In the genomic region with DNA sequence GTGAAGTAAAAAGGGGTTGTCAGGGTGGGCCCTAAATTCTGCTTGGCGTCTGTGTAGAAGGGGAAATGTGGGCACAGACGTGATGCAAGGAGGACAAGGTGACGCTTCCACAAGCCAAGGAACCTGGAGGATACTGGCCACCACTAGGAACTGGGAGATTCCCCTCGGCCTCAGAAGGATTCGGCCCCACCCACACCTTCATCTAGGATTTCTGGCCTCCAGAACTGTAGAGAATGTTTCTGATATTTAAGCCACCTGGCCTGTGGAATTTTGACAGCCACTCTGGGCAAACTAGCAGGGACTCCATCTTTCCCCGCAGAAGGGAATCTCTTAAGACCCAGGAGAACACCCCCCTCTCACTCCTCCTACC, we compare ENCODE assay signal across 9 cellular contexts. TPM values are rescaled to one million over a fixed set of nuclear protein-coding genes. Genes with fewer than 3 reads are reported as not detected.
DNase-seq lines count a peak whose midpoint lies in the region; ATAC-seq, FAIRE-seq and TF ChIP-seq lines count a peak whose summit lies in the region.
"Had no signal": no experiment of that assay in that cellular context is flagged by ENCODE, and none has a peak within 500 bp of the region (broad histone marks: within the 10 kb centered on the region; RNA-seq: fewer than 3 reads in every experiment).

No MANE protein-coding gene starts in this region.

- no peak for TF ChIP-seq RAD21 in K562 (CRISPR knock-in tag; conservative IDR thresholded peaks at IDR 0.05 in 1 of 2, IDR thresholded peaks at IDR 0.05 in 1 of 2)

- H3K4me2 ChIP-seq in K562 (ENCODE audit: insufficient read depth, low read length): peak overlapping the region; percentile 94

- H3K27me3 Mint-ChIP-seq in activated naive CD4-positive, alpha-beta T cell treated with anti-CD3 and anti-CD28 coated beads for 36 hours (ENCODE audit: low read depth): no peaks in the 10 kb centered on the region

- peaks cover 49% of the 10 kb centered on the region for H3K4me1 Mint-ChIP-seq in activated naive CD4-positive, alpha-beta T cell treated with anti-CD3 and anti-CD28 coated beads for 36 hours (ENCODE audit: low read depth)

- WGBS in K562 (ENCODE audit: insufficient coverage, low coverage, missing lambda C conversion rate): 21% methylated on average over 6 of the region's 6 CpGs
- WGBS in lung, 2 donors: 40 to 52% methylated on average over 6 of the region's 6 CpGs
- WGBS in upper lobe of left lung, 2 donors: 41 to 56% methylated on average over 6 of the region's 6 CpGs

- TF ChIP-seq CTCF in K562 (IDR thresholded peaks at IDR 0.05 in 2 of 3, conservative IDR thresholded peaks at IDR 0.05 in 1 of 3; ENCODE audit: insufficient read depth in 2 of 3, low read depth in 1 of 3, low read length in 3 of 3) (no peak), lung (IDR thresholded peaks at IDR 0.05; ENCODE audit: control extremely low read depth, extremely low read depth) (no peak), upper lobe of left lung (IDR thresholded peaks at IDR 0.05) (no peak)

- POLR2A ChIA-PET in K562 (lab: Yijun Ruan, JAX): interaction anchor here (0.5 to 1.3 kb wide), 5 partner anchors 8 to 95 kb away, joined by 3 to 6 read pairs (median 3); no protein-coding TSS in a partner anchor

- no peaks in the 10 kb centered on the region for H3K9me3 ChIP-seq in K562 (replicated peaks; ENCODE audit: control insufficient read depth, insufficient read depth, low read depth, low read length)
- no peaks in the 10 kb centered on the region for H3K9me3 ChIP-seq in lung (ENCODE audit: control insufficient read depth in 2 of 2, insufficient read depth in 1 of 2, low read length in 1 of 2)
- no peaks in the 10 kb centered on the region for H3K9me3 ChIP-seq in upper lobe of left lung

- peak overlapping the region; percentile 90 to 98 for H3K9ac ChIP-seq in K562 (ENCODE audit: insufficient read depth in 1 of 2, low read depth in 2 of 2, low read length in 2 of 2)

- H3K4me3 Mint-ChIP-seq in activated naive CD4-positive, alpha-beta T cell treated with anti-CD3 and anti-CD28 coated beads for 36 hours: peak overlapping the region; percentile 99

- peak overlapping the region; percentile 97 for H3K4me3 ChIP-seq in K562
- H3K4me3 ChIP-seq in lung: peak overlapping the region; percentile 81
- peak overlapping the region; percentile 77 to 97 (median 88) for H3K4me3 ChIP-seq in upper lobe of left lung

- H3K27ac ChIP-seq in K562 (ENCODE audit: extremely low read depth, low read depth, low read length): peak overlapping the region; percentile 98
- H3K27ac ChIP-seq in lung (ENCODE audit: low read depth in 1 of 2, low read length in 1 of 2): peak overlapping the region; percentile 13 to 96
- H3K27ac ChIP-seq in upper lobe of left lung: peak overlapping the region; percentile 98 to 99 (median 98)

- no peaks in the 10 kb centered on the region for H3K27me3 ChIP-seq in K562 (ENCODE audit: control insufficient read depth in 2 of 2, insufficient read depth in 2 of 2, low read length in 2 of 2)
- H3K27me3 ChIP-seq in lung (ENCODE audit: control insufficient read depth, insufficient read depth): no peaks in the 10 kb centered on the region
- H3K27me3 ChIP-seq in upper lobe of left lung: no peaks in the 10 kb centered on the region

- in situ Hi-C loops in K562 (cut with MboI): loop anchor here (5.0 to 10.0 kb wide), 3 partner anchors 37 to 162 kb away; no protein-coding TSS in a partner anchor

- H3K9me3 Mint-ChIP-seq in activated naive CD4-positive, alpha-beta T cell treated with anti-CD3 and anti-CD28 coated beads for 36 hours: no peaks in the 10 kb centered on the region

- TF ChIP-seq POLR2A in K562 (conservative IDR thresholded peaks at IDR 0.05) (no peak), upper lobe of left lung (IDR thresholded peaks at IDR 0.05) (no peak)

- BruUV-seq in K562 (replicated peaks; lab: Mats Ljungman, UMichigan): no TSS peak

- peaks cover 73% of the 10 kb centered on the region for H3K79me2 ChIP-seq in K562 (ENCODE audit: control insufficient read depth, insufficient read depth, low read length)

- H3K36me3 ChIP-seq in K562 (ENCODE audit: control insufficient read depth, insufficient read depth, low read length): peaks cover 57% of the 10 kb centered on the region; the same call in 2 of the 3 replicates
- peaks cover 3 to 36% of the 10 kb centered on the region in 2 donors for H3K36me3 ChIP-seq in lung (ENCODE audit: control insufficient read depth in 2 of 2, insufficient read depth in 2 of 2, low read length in 2 of 2)
- peaks cover 7 to 40% (median 31%) of the 10 kb centered on the region in 4 donors for H3K36me3 ChIP-seq in upper lobe of left lung

- DNase-seq in activated naive CD4-positive, alpha-beta T cell treated with anti-CD3 and anti-CD28 coated beads for 36 hours: no peak
- no peak for DNase-seq in activated naive CD4-positive, alpha-beta T cell treated with Interleukin-2 at 50 U/mL for 16 hours
- DNase-seq in K562 (ENCODE audit: extremely low read depth in 1 of 4, low spot score in 3 of 4) (no peak), lung (ENCODE audit: low spot score) (no peak), upper lobe of left lung (no peak), anterior cingulate cortex (lab: John Stamatoyannopoulos, UW) (no peak), amniotic stem cell (lab: John Stamatoyannopoulos, UW) (no peak)

- H3K36me3 Mint-ChIP-seq in activated naive CD4-positive, alpha-beta T cell treated with anti-CD3 and anti-CD28 coated beads for 36 hours (ENCODE audit: low read depth): peaks cover 35% of the 10 kb centered on the region

- H3K4me1 ChIP-seq in K562 (replicated peaks in 1 of 2; ENCODE audit: control insufficient read depth in 2 of 2, insufficient read depth in 2 of 2, low read length in 2 of 2): peaks cover 14 to 71% of the 10 kb centered on the region in 2 experiments
- peaks cover 10 to 13% of the 10 kb centered on the region in 2 donors for H3K4me1 ChIP-seq in lung (ENCODE audit: control insufficient read depth in 2 of 2, insufficient read depth in 2 of 2, low read length in 2 of 2)
- peaks cover 41 to 59% (median 42%) of the 10 kb centered on the region in 4 donors for H3K4me1 ChIP-seq in upper lobe of left lung

- no peak for TF ChIP-seq EP300 in K562 (IDR thresholded peaks at IDR 0.05; ENCODE audit: low read length)
- TF ChIP-seq EP300 in upper lobe of left lung (IDR thresholded peaks at IDR 0.05): no peak

- no peak for FAIRE-seq in K562 (lab: Jason Lieb, UNC)
- FAIRE-seq: G401.6 had no signal

- intact Hi-C loops in activated naive CD4-positive, alpha-beta T cell treated with anti-CD3 and anti-CD28 coated beads for 36 hours (cut with micrococcal nuclease): loop anchor here (5.0 to 10.0 kb wide), 2 partner anchors 220 to 377 kb away; partner anchors contain the start of gene BTBD2
- intact Hi-C loops in K562 (cut with micrococcal nuclease): no loop called here

- peaks cover 3% of the 10 kb centered on the region for H3K9me1 ChIP-seq in K562 (ENCODE audit: control insufficient read depth, insufficient read depth, low read length)

- peak overlapping the region; percentile 75 for H3K27ac Mint-ChIP-seq in activated naive CD4-positive, alpha-beta T cell treated with anti-CD3 and anti-CD28 coated beads for 36 hours

- CTCF ChIA-PET in activated naive CD4-positive, alpha-beta T cell treated with anti-CD3 and anti-CD28 coated beads for 36 hours (lab: Charles Lee): interaction anchor here (1.1 to 1.6 kb wide), 3 partner anchors 83 to 158 kb away, joined by 3 to 4 read pairs (median 4); no protein-coding TSS in a partner anchor
- CTCF ChIA-PET in K562 (lab: Yijun Ruan, JAX; ENCODE audit: low intra/inter-chr PET ratio): interaction anchor here (0.6 kb wide), 1 partner anchor 306 kb away, joined by 3 read pairs; no protein-coding TSS in a partner anchor

- H4K20me1 ChIP-seq in K562 (replicated peaks; ENCODE audit: control insufficient read depth, insufficient read depth, low read length): peaks cover 34% of the 10 kb centered on the region

- ATAC-seq in K562 (no peak), lung (ENCODE audit: insufficient read depth, low FRiP score) (no peak), upper lobe of left lung (ENCODE audit: low FRiP score in 2 of 2) (no peak), GM19351 (IDR thresholded peaks at IDR 0.05; ENCODE audit: unreplicated experiment) (no peak)

- H2AFZ ChIP-seq in K562 (ENCODE audit: low read depth, low read length): no peak overlapping the region

RNA-seq across cellular contexts. Expression of gene PLEKHJ1, which starts 1.1 kb away (rescaled TPM):
- total RNA-seq in activated naive CD4-positive, alpha-beta T cell treated with anti-CD3 and anti-CD28 coated beads for 36 hours: 10 to 100 TPM; 56.9 to 60.6 TPM
- total RNA-seq in K562 (2011; cell fraction: chromatin; rRNA removed; ENCODE audit: low replicate concordance): 32.2 and 114 TPM in 2 replicates
- 171 and 174 TPM in 2 replicates for total RNA-seq in K562 (2011; cell fraction: nucleolus; rRNA removed)
- total RNA-seq in K562 (2011; cell fraction: nucleoplasm; rRNA removed): 85.7 and 89.1 TPM in 2 replicates
- total RNA-seq in K562 (2014; rRNA removed) (176 and 229 TPM in 2 replicates), K562 (2014; rRNA removed; fragmentation: Illumina TruSeq; extraction: Trizol) (55.6 and 55.7 TPM in 2 replicates), K562 (2015; rRNA removed; fragmentation: Illumina TruSeq; extraction: Trizol) (63.9 and 65.6 TPM in 2 replicates), K562 (2021) (127 and 140 TPM in 2 replicates), lung (10 to 100 TPM; 64.4 to 64.6 TPM), upper lobe of left lung (100 to 1,000 TPM in 2 of 6 donors, 10 to 100 TPM in 4; 67.2 to 114 (median 79.3) TPM)
- polyA plus RNA-seq in K562 (2011; rRNA removed) (65.9 and 80.2 TPM in 2 replicates), K562 (2014; fragmentation: Illumina TruSeq; extraction: Trizol) (45.9 and 72.0 TPM in 2 replicates), K562 (2014; fragmentation: Nextera tagmentation; extraction: Ambion mirVana) (1 to 10 TPM; 1.5 to 6.8 TPM), K562 (2014; rRNA removed) (188 and 193 TPM in 2 replicates), lung (10 to 100 TPM; 70.1 to 76.4 TPM)
- polyA plus RNA-seq in K562 (2011; cell fraction: cytosol; rRNA removed): 131 and 202 TPM in 2 replicates
- 161 and 204 TPM in 2 replicates for polyA plus RNA-seq in K562 (2011; cell fraction: nucleus; rRNA removed)
- 127 and 153 TPM in 2 replicates for polyA plus RNA-seq in K562 (2012)
- 12.0 and 14.7 TPM in 2 replicates for polyA minus RNA-seq in K562 (2011; rRNA and poly(A)+ RNA removed)
- polyA minus RNA-seq in K562 (2011; cell fraction: cytosol; rRNA and poly(A)+ RNA removed): 24.0 and 24.1 TPM in 2 replicates
- polyA minus RNA-seq in K562 (2011; cell fraction: nucleus; rRNA and poly(A)+ RNA removed): 31.9 and 32.4 TPM in 2 replicates

RNA-seq across cellular contexts. Expression of gene SF3A2, which starts 1.6 kb away (rescaled TPM):
- 100 to 1,000 TPM; 154 to 158 TPM for total RNA-seq in activated naive CD4-positive, alpha-beta T cell treated with anti-CD3 and anti-CD28 coated beads for 36 hours
- total RNA-seq in K562 (2011; cell fraction: chromatin; rRNA removed; ENCODE audit: low replicate concordance): 112 and 366 TPM in 2 replicates
- 303 and 373 TPM in 2 replicates for total RNA-seq in K562 (2011; cell fraction: nucleolus; rRNA removed)
- 182 TPM in 2 replicates for total RNA-seq in K562 (2011; cell fraction: nucleoplasm; rRNA removed)
- total RNA-seq in K562 (2014; rRNA removed): 50.3 and 111 TPM in 2 replicates
- total RNA-seq in K562 (2014; rRNA removed; fragmentation: Illumina TruSeq; extraction: Trizol): 4.5 and 5.8 TPM in 2 replicates
- total RNA-seq in K562 (2015; rRNA removed; fragmentation: Illumina TruSeq; extraction: Trizol): 22.8 and 30.6 TPM in 2 replicates
- 181 and 194 TPM in 2 replicates for total RNA-seq in K562 (2021)
- 7.9 and 21.0 TPM in 2 replicates for polyA plus RNA-seq in K562 (2011; rRNA removed)
- polyA plus RNA-seq in K562 (2011; cell fraction: cytosol; rRNA removed): 11.3 and 12.6 TPM in 2 replicates
- polyA plus RNA-seq in K562 (2011; cell fraction: nucleus; rRNA removed): 164 and 237 TPM in 2 replicates
- polyA plus RNA-seq in K562 (2012): 142 and 173 TPM in 2 replicates
- 44.6 and 119 TPM in 2 replicates for polyA plus RNA-seq in K562 (2014; fragmentation: Illumina TruSeq; extraction: Trizol)
- under 1 TPM; 0.17 to 0.35 TPM for polyA plus RNA-seq in K562 (2014; fragmentation: Nextera tagmentation; extraction: Ambion mirVana)
- polyA plus RNA-seq in K562 (2014; rRNA removed): 45.9 and 46.7 TPM in 2 replicates
- 8.5 and 10.2 TPM in 2 replicates for polyA minus RNA-seq in K562 (2011; rRNA and poly(A)+ RNA removed)
- 49.6 and 76.1 TPM in 2 replicates for polyA minus RNA-seq in K562 (2011; cell fraction: cytosol; rRNA and poly(A)+ RNA removed)
- polyA minus RNA-seq in K562 (2011; cell fraction: nucleus; rRNA and poly(A)+ RNA removed): 127 and 137 TPM in 2 replicates
- 100 to 1,000 TPM in 1 of 2 donors, 10 to 100 TPM in 1; 67.5 to 113 TPM for total RNA-seq in lung
- polyA plus RNA-seq in lung: 10 to 100 TPM; 37.2 to 58.5 TPM
- total RNA-seq in upper lobe of left lung: 100 to 1,000 TPM in 1 of 6 donors, 10 to 100 TPM in 5; 39.8 to 104 (median 70.7) TPM

RNA-seq across cellular contexts. Expression of gene AMH, which starts 14.1 kb away (rescaled TPM):
- 1 to 10 TPM; 2.6 to 4.0 TPM for total RNA-seq in activated naive CD4-positive, alpha-beta T cell treated with anti-CD3 and anti-CD28 coated beads for 36 hours
- total RNA-seq in K562 (2011; cell fraction: chromatin; rRNA removed; ENCODE audit: low replicate concordance): 14.5 and 62.7 TPM in 2 replicates
- total RNA-seq in K562 (2011; cell fraction: nucleolus; rRNA removed): 48.8 and 60.2 TPM in 2 replicates
- 25.7 and 35.6 TPM in 2 replicates for total RNA-seq in K562 (2011; cell fraction: nucleoplasm; rRNA removed)
- total RNA-seq in K562 (2014; rRNA removed) (9.4 and 10.7 TPM in 2 replicates), K562 (2014; rRNA removed; fragmentation: Illumina TruSeq; extraction: Trizol) (0.13 and 0.29 TPM in 2 replicates), K562 (2015; rRNA removed; fragmentation: Illumina TruSeq; extraction: Trizol) (2.6 and 3.5 TPM in 2 replicates), K562 (2021) (22.2 and 27.4 TPM in 2 replicates), lung (1 to 10 TPM; 2.1 to 3.5 TPM), upper lobe of left lung (1 to 10 TPM; 1.1 to 6.3 (median 3.2) TPM)
- polyA plus RNA-seq in K562 (2011; rRNA removed) (1.7 and 3.6 TPM in 2 replicates), K562 (2014; fragmentation: Illumina TruSeq; extraction: Trizol) (1.5 and 4.0 TPM in 2 replicates), K562 (2014; fragmentation: Nextera tagmentation; extraction: Ambion mirVana) (not detected), K562 (2014; rRNA removed) (19.2 and 23.6 TPM in 2 replicates), lung (1 to 10 TPM in 1 of 2 donors, under 1 TPM in 1; 0.73 to 1.4 TPM)
- 2.2 and 9.1 TPM in 2 replicates for polyA plus RNA-seq in K562 (2011; cell fraction: cytosol; rRNA removed)
- 52.0 and 130 TPM in 2 replicates for polyA plus RNA-seq in K562 (2011; cell fraction: nucleus; rRNA removed)
- polyA plus RNA-seq in K562 (2012): 14.9 and 33.7 TPM in 2 replicates
- 0.09 and 0.18 TPM in 2 replicates for polyA minus RNA-seq in K562 (2011; rRNA and poly(A)+ RNA removed)
- polyA minus RNA-seq in K562 (2011; cell fraction: cytosol; rRNA and poly(A)+ RNA removed): 2.0 and 3.7 TPM in 2 replicates
- 5.4 and 8.2 TPM in 2 replicates for polyA minus RNA-seq in K562 (2011; cell fraction: nucleus; rRNA and poly(A)+ RNA removed)

RNA-seq across cellular contexts. Expression of gene JSRP1, which starts 21.2 kb away (rescaled TPM):
- total RNA-seq in activated naive CD4-positive, alpha-beta T cell treated with anti-CD3 and anti-CD28 coated beads for 36 hours: under 1 TPM; 0.55 to 0.81 TPM
- 1.7 TPM in 1 of 2 replicates, not detected in the other for total RNA-seq in K562 (2011; cell fraction: chromatin; rRNA removed; ENCODE audit: low replicate concordance)
- 0.92 TPM in 1 of 2 replicates, not detected in the other for total RNA-seq in K562 (2011; cell fraction: nucleolus; rRNA removed)
- 2.7 TPM in 1 of 2 replicates, not detected in the other for total RNA-seq in K562 (2011; cell fraction: nucleoplasm; rRNA removed)
- 0.29 TPM in 1 of 2 replicates, not detected in the other for total RNA-seq in K562 (2014; rRNA removed)
- total RNA-seq in K562 (2014; rRNA removed; fragmentation: Illumina TruSeq; extraction: Trizol): 0.40 and 0.45 TPM in 2 replicates
- total RNA-seq in K562 (2015; rRNA removed; fragmentation: Illumina TruSeq; extraction: Trizol): 0.51 and 0.57 TPM in 2 replicates
- total RNA-seq in K562 (2021): 0.58 and 0.78 TPM in 2 replicates
- not detected in 2 replicates for polyA plus RNA-seq in K562 (2011; rRNA removed)
- 0.09 TPM in 1 of 2 replicates, not detected in the other for polyA plus RNA-seq in K562 (2011; cell fraction: cytosol; rRNA removed)
- polyA plus RNA-seq in K562 (2011; cell fraction: nucleus; rRNA removed): 0.58 TPM in 1 of 2 replicates, not detected in the other
- polyA plus RNA-seq in K562 (2012): 2.3 and 2.7 TPM in 2 replicates
- polyA plus RNA-seq in K562 (2014; fragmentation: Illumina TruSeq; extraction: Trizol): not detected in 2 replicates
- under 1 TPM in 1 of 2 experiments, not detected in 1; 0.08 TPM for polyA plus RNA-seq in K562 (2014; fragmentation: Nextera tagmentation; extraction: Ambion mirVana)
- 1.2 and 2.1 TPM in 2 replicates for polyA plus RNA-seq in K562 (2014; rRNA removed)
- 0.63 TPM in 1 of 2 replicates, not detected in the other for polyA minus RNA-seq in K562 (2011; rRNA and poly(A)+ RNA removed)
- polyA minus RNA-seq in K562 (2011; cell fraction: cytosol; rRNA and poly(A)+ RNA removed): not detected in 2 replicates
- 1.00 TPM in 1 of 2 replicates, not detected in the other for polyA minus RNA-seq in K562 (2011; cell fraction: nucleus; rRNA and poly(A)+ RNA removed)
- total RNA-seq in lung: 1 to 10 TPM in 1 of 2 donors, under 1 TPM in 1; 0.61 to 2.3 TPM
- polyA plus RNA-seq in lung: 1 to 10 TPM in 1 of 2 donors, under 1 TPM in 1; 0.69 to 1.1 TPM
- total RNA-seq in upper lobe of left lung: 1 to 10 TPM in 3 of 6 donors, not detected in 3; 1.2 to 3.7 (median 1.7) TPM

RNA-seq across cellular contexts. Expression of gene PEAK3, which starts 47.0 kb away (rescaled TPM):
- not detected for total RNA-seq in activated naive CD4-positive, alpha-beta T cell treated with anti-CD3 and anti-CD28 coated beads for 36 hours
- 0.49 TPM in 1 of 2 replicates, not detected in the other for total RNA-seq in K562 (2011; cell fraction: chromatin; rRNA removed; ENCODE audit: low replicate concordance)
- total RNA-seq in K562 (2011; cell fraction: nucleolus; rRNA removed): 0.17 TPM in 1 of 2 replicates, not detected in the other
- total RNA-seq in K562 (2011; cell fraction: nucleoplasm; rRNA removed): not detected in 2 replicates
- 0.16 TPM in 1 of 2 replicates, not detected in the other for total RNA-seq in K562 (2014; rRNA removed)
- not detected in 2 replicates for total RNA-seq in K562 (2014; rRNA removed; fragmentation: Illumina TruSeq; extraction: Trizol)
- total RNA-seq in K562 (2015; rRNA removed; fragmentation: Illumina TruSeq; extraction: Trizol): not detected in 2 replicates
- 0.13 and 0.40 TPM in 2 replicates for total RNA-seq in K562 (2021)
- 0.03 TPM in 1 of 2 replicates, not detected in the other for polyA plus RNA-seq in K562 (2011; rRNA removed)
- polyA plus RNA-seq in K562 (2011; cell fraction: cytosol; rRNA removed): not detected in 2 replicates
- polyA plus RNA-seq in K562 (2011; cell fraction: nucleus; rRNA removed): 0.10 TPM in 1 of 2 replicates, not detected in the other
- polyA plus RNA-seq in K562 (2012): 0.27 and 0.66 TPM in 2 replicates
- 0.06 TPM in 1 of 2 replicates, not detected in the other for polyA plus RNA-seq in K562 (2014; fragmentation: Illumina TruSeq; extraction: Trizol)
- not detected for polyA plus RNA-seq in K562 (2014; fragmentation: Nextera tagmentation; extraction: Ambion mirVana)
- 0.07 TPM in 1 of 2 replicates, not detected in the other for polyA plus RNA-seq in K562 (2014; rRNA removed)
- polyA minus RNA-seq in K562 (2011; rRNA and poly(A)+ RNA removed): not detected in 2 replicates
- polyA minus RNA-seq in K562 (2011; cell fraction: cytosol; rRNA and poly(A)+ RNA removed): not detected in 2 replicates
- 0.11 and 0.13 TPM in 2 replicates for polyA minus RNA-seq in K562 (2011; cell fraction: nucleus; rRNA and poly(A)+ RNA removed)
- total RNA-seq in lung: 1 to 10 TPM in 1 of 2 donors, under 1 TPM in 1; 0.31 to 6.7 TPM
- 1 to 10 TPM in 1 of 2 donors, under 1 TPM in 1; 0.81 to 7.4 TPM for polyA plus RNA-seq in lung
- 1 to 10 TPM; 2.4 to 8.6 (median 4.6) TPM for total RNA-seq in upper lobe of left lung
